1 cellular context compared by ENCODE assay signal in the genomic region with DNA sequence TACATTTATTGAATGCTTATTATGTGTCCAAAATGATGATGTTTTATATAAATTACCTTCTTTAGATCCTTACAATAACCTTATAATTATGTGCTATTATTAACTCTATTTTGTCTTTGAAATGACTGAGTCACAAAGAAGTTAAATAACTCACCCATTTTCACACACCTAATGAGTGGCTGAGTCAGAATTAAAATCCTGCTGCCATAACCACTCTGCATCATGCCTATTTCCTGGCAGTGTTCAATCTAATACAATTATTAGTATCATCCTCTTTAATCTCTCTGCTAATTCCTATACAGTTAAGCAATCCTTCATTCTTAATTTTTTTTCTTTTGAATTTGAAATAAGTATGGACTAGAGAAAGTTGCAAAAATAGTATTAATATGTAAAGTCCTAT.
TF ChIP-seq lines count a peak whose summit lies in the region.

No MANE protein-coding gene starts in this region.

TF ChIP-seq in GM12878, 131 proteins besides CTCF, POLR2A, EP300 and RAD21 (continued from another document):
- TF ChIP-seq, protein P1, sequence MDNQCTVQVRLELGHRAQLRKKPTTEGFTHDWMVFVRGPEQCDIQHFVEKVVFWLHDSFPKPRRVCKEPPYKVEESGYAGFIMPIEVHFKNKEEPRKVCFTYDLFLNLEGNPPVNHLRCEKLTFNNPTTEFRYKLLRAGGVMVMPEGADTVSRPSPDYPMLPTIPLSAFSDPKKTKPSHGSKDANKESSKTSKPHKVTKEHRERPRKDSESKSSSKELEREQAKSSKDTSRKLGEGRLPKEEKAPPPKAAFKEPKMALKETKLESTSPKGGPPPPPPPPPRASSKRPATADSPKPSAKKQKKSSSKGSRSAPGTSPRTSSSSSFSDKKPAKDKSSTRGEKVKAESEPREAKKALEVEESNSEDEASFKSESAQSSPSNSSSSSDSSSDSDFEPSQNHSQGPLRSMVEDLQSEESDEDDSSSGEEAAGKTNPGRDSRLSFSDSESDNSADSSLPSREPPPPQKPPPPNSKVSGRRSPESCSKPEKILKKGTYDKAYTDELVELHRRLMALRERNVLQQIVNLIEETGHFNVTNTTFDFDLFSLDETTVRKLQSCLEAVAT (IDR thresholded peaks at IDR 0.05): no peak
- TF ChIP-seq POLR2AphosphoS2 (IDR thresholded peaks at IDR 0.05; ENCODE audit: low read depth, low read length): no peak
- TF ChIP-seq SUPT20H (IDR thresholded peaks at IDR 0.05; ENCODE audit: borderline replicate concordance, control insufficient read depth, low read depth, low read length): no peak
- TF ChIP-seq, protein P2, sequence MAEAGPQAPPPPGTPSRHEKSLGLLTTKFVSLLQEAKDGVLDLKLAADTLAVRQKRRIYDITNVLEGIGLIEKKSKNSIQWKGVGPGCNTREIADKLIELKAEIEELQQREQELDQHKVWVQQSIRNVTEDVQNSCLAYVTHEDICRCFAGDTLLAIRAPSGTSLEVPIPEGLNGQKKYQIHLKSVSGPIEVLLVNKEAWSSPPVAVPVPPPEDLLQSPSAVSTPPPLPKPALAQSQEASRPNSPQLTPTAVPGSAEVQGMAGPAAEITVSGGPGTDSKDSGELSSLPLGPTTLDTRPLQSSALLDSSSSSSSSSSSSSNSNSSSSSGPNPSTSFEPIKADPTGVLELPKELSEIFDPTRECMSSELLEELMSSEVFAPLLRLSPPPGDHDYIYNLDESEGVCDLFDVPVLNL (IDR thresholded peaks at IDR 0.05; ENCODE audit: low read depth, low read length): no peak
- TF ChIP-seq, protein P3, sequence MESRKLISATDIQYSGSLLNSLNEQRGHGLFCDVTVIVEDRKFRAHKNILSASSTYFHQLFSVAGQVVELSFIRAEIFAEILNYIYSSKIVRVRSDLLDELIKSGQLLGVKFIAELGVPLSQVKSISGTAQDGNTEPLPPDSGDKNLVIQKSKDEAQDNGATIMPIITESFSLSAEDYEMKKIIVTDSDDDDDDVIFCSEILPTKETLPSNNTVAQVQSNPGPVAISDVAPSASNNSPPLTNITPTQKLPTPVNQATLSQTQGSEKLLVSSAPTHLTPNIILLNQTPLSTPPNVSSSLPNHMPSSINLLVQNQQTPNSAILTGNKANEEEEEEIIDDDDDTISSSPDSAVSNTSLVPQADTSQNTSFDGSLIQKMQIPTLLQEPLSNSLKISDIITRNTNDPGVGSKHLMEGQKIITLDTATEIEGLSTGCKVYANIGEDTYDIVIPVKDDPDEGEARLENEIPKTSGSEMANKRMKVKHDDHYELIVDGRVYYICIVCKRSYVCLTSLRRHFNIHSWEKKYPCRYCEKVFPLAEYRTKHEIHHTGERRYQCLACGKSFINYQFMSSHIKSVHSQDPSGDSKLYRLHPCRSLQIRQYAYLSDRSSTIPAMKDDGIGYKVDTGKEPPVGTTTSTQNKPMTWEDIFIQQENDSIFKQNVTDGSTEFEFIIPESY (IDR thresholded peaks at IDR 0.05): no peak
